Comparison of ENCODE assay signal across 31 cellular contexts in genomic region chr10:55232553-55232952, GRCh38.
DNase-seq lines count a peak whose midpoint lies in the region; ATAC-seq and TF ChIP-seq lines count a peak whose summit lies in the region.
"Had no signal": no experiment of that assay in that cellular context is flagged by ENCODE, and none has a peak within 500 bp of the region (broad histone marks: within the 10 kb centered on the region; RNA-seq: fewer than 3 reads in every experiment).

No MANE protein-coding gene starts in this region.

- no peak for TF ChIP-seq POLR2A in erythroblast (IDR thresholded peaks at IDR 0.05; ENCODE audit: low read length)

- H3K27ac ChIP-seq in PC-9 (no peak overlapping the region), endodermal cell (ENCODE audit: low read depth, low read length) (no peak overlapping the region)
- H3K27ac ChIP-seq: BLaER1 treated with 17β-estradiol and CSF1 and Interleukin-3, amounts not matched to agents 10 nM and 100 nM; gastroesophageal sphincter; thoracic aorta; uterus; VCaP had no signal

- H3K9me3 ChIP-seq in PC-9 (ENCODE audit: insufficient read depth, low read depth) (no peaks in the 10 kb centered on the region), endodermal cell (ENCODE audit: control insufficient read depth, low read length) (no peaks in the 10 kb centered on the region)
- H3K9me3 ChIP-seq: BLaER1 treated with 17β-estradiol and CSF1 and Interleukin-3, amounts not matched to agents 10 nM and 100 nM; gastroesophageal sphincter; SK-N-SH; thoracic aorta; uterus had no signal

- H3K36me3 ChIP-seq in PC-9 (ENCODE audit: low read depth) = no peaks in the 10 kb centered on the region
- no peaks in the 10 kb centered on the region for H3K36me3 ChIP-seq in endodermal cell (ENCODE audit: control insufficient read depth, insufficient read depth, low read length)
- H3K36me3 ChIP-seq: BLaER1 treated with 17β-estradiol and CSF1 and Interleukin-3, amounts not matched to agents 10 nM and 100 nM; gastroesophageal sphincter; thoracic aorta; uterus had no signal

- no peaks in the 10 kb centered on the region for H3K79me2 ChIP-seq in PC-9 (ENCODE audit: low read depth)

- WGBS in endodermal cell (ENCODE audit: insufficient coverage in 1 of 2, insufficient read length in 1 of 2), 2 experiments = 80 to 90% methylated on average over 1 of the region's 1 CpG

- H3K4me1 Mint-ChIP-seq in memory B cell (no peaks in the 10 kb centered on the region), type B pancreatic cell (ENCODE audit: unreplicated experiment) (no peaks in the 10 kb centered on the region), endodermal cell (no peaks in the 10 kb centered on the region)
- H3K4me1 Mint-ChIP-seq: activated CD4-positive, alpha-beta T cell treated with anti-CD3 and anti-CD28 coated beads, Interleukin-2, amount 10 ng/mL, durations not matched to agents 7 days and 5 days; activated naive CD8-positive, alpha-beta T cell treated with anti-CD3 and anti-CD28 coated beads, Interleukin-2, amount 10 ng/mL, durations not matched to agents 7 days and 5 days; naive thymus-derived CD4-positive, alpha-beta T cell had no signal

- no peak overlapping the region; the same call in 1 of the 2 replicates for H2AFZ ChIP-seq in PC-9

- H3F3A ChIP-seq in PC-9 (ENCODE audit: insufficient read depth, low read depth) = no peaks in the 10 kb centered on the region; the same call in 1 of the 2 replicates

- intact Hi-C loops in PC-9 (cut with micrococcal nuclease; ENCODE audit: unreplicated experiment) = no loop called here

- H4K20me1 ChIP-seq in PC-9 (ENCODE audit: insufficient read depth) = no peaks in the 10 kb centered on the region
- H4K20me1 ChIP-seq: BLaER1 treated with 17β-estradiol and CSF1 and Interleukin-3, amounts not matched to agents 10 nM and 100 nM had no signal

- no peaks in the 10 kb centered on the region for H3K9me3 Mint-ChIP-seq in memory B cell
- H3K9me3 Mint-ChIP-seq in type B pancreatic cell = no peaks in the 10 kb centered on the region
- H3K9me3 Mint-ChIP-seq in endodermal cell = no peaks in the 10 kb centered on the region
- H3K9me3 Mint-ChIP-seq: activated CD4-positive, alpha-beta T cell treated with anti-CD3 and anti-CD28 coated beads, Interleukin-2, amount 10 ng/mL, durations not matched to agents 7 days and 5 days; activated naive CD8-positive, alpha-beta T cell treated with anti-CD3 and anti-CD28 coated beads, Interleukin-2, amount 10 ng/mL, durations not matched to agents 7 days and 5 days; dendritic cell treated with granulocyte-macrophage colony-stimulating factor and Interleukin-4, amounts not matched to agents 40 ng/mL and 50 ng/mL, for 4 days; stimulated activated naive CD8-positive, alpha-beta T cell treated with anti-CD3 and anti-CD28 coated beads, Interleukin-15, Interleukin-2, amounts not matched to agents 100 ng/mL and 50 ng/mL, for 24 hours had no signal

- H3K36me3 Mint-ChIP-seq in memory B cell = no peaks in the 10 kb centered on the region
- H3K36me3 Mint-ChIP-seq in type B pancreatic cell = no peaks in the 10 kb centered on the region
- no peaks in the 10 kb centered on the region for H3K36me3 Mint-ChIP-seq in endodermal cell (ENCODE audit: low read depth)
- H3K36me3 Mint-ChIP-seq: activated naive CD8-positive, alpha-beta T cell treated with anti-CD3 and anti-CD28 coated beads, Interleukin-2, amount 10 ng/mL, durations not matched to agents 7 days and 5 days; naive thymus-derived CD4-positive, alpha-beta T cell had no signal

- no peak overlapping the region for H3K4me3 ChIP-seq in PC-9
- no peak overlapping the region for H3K4me3 ChIP-seq in endodermal cell (ENCODE audit: low read length)
- H3K4me3 ChIP-seq: BLaER1 treated with 17β-estradiol and CSF1 and Interleukin-3, amounts not matched to agents 10 nM and 100 nM; gastroesophageal sphincter; thoracic aorta; uterus had no signal

- H3K27ac Mint-ChIP-seq in memory B cell (no peak overlapping the region), type B pancreatic cell (no peak overlapping the region), endodermal cell (no peak overlapping the region)
- H3K27ac Mint-ChIP-seq: activated CD4-positive, alpha-beta T cell treated with anti-CD3 and anti-CD28 coated beads, Interleukin-2, amount 10 ng/mL, durations not matched to agents 7 days and 5 days; activated naive CD8-positive, alpha-beta T cell treated with anti-CD3 and anti-CD28 coated beads, Interleukin-2, amount 10 ng/mL, durations not matched to agents 7 days and 5 days; activated T-cell treated with anti-CD3 and anti-CD28 coated beads, Interleukin-2, amount 50 U/mL, for 24 hours; dendritic cell treated with granulocyte-macrophage colony-stimulating factor and Interleukin-4, amounts not matched to agents 40 ng/mL and 50 ng/mL, for 4 days; naive thymus-derived CD4-positive, alpha-beta T cell; stimulated activated naive CD8-positive, alpha-beta T cell treated with anti-CD3 and anti-CD28 coated beads, Interleukin-15, Interleukin-2, amounts not matched to agents 100 ng/mL and 50 ng/mL, for 24 hours had no signal

- no peaks in the 10 kb centered on the region for H3K4me1 ChIP-seq in PC-9 (replicated peaks; ENCODE audit: insufficient read depth)
- no peaks in the 10 kb centered on the region for H3K4me1 ChIP-seq in endodermal cell (ENCODE audit: control insufficient read depth, insufficient read depth, low read length)
- H3K4me1 ChIP-seq: BLaER1 treated with 17β-estradiol and CSF1 and Interleukin-3, amounts not matched to agents 10 nM and 100 nM; gastroesophageal sphincter; uterus had no signal

- H3K27me3 Mint-ChIP-seq in memory B cell = no peaks in the 10 kb centered on the region
- no peaks in the 10 kb centered on the region for H3K27me3 Mint-ChIP-seq in type B pancreatic cell
- H3K27me3 Mint-ChIP-seq in endodermal cell (ENCODE audit: insufficient read depth) = no peaks in the 10 kb centered on the region
- H3K27me3 Mint-ChIP-seq: activated CD4-positive, alpha-beta T cell treated with anti-CD3 and anti-CD28 coated beads, Interleukin-2, amount 10 ng/mL, durations not matched to agents 7 days and 5 days; activated naive CD8-positive, alpha-beta T cell treated with anti-CD3 and anti-CD28 coated beads, Interleukin-2, amount 10 ng/mL, durations not matched to agents 7 days and 5 days; activated T-cell treated with anti-CD3 and anti-CD28 coated beads, Interleukin-2, amount 50 U/mL, for 24 hours; dendritic cell treated with granulocyte-macrophage colony-stimulating factor and Interleukin-4, amounts not matched to agents 40 ng/mL and 50 ng/mL, for 4 days; naive thymus-derived CD4-positive, alpha-beta T cell; stimulated activated naive CD8-positive, alpha-beta T cell treated with anti-CD3 and anti-CD28 coated beads, Interleukin-15, Interleukin-2, amounts not matched to agents 100 ng/mL and 50 ng/mL, for 24 hours had no signal

- peak; percentile 49 for ATAC-seq in GM18868 (IDR thresholded peaks at IDR 0.05; ENCODE audit: unreplicated experiment)
- ATAC-seq in HG03103 (IDR thresholded peaks at IDR 0.05; ENCODE audit: low read depth, unreplicated experiment) = peak; percentile 41
- no peak for ATAC-seq in memory B cell (ENCODE audit: low read depth)
- no peak for ATAC-seq in HG03354 (IDR thresholded peaks at IDR 0.05; ENCODE audit: poor library complexity, severe bottlenecking, unreplicated experiment)
- ATAC-seq: gastroesophageal sphincter; left colon; naive thymus-derived CD4-positive, alpha-beta T cell had no signal

- peaks cover 3% of the 10 kb centered on the region; the same call in 1 of the 2 replicates for H3K9me2 ChIP-seq in PC-9 (ENCODE audit: insufficient read depth)
- H3K9me2 ChIP-seq: SK-N-SH had no signal

- TF ChIP-seq CTCF in PC-9 (conservative IDR thresholded peaks at IDR 0.05) (no peak), type B pancreatic cell (conservative IDR thresholded peaks at IDR 0.05) (no peak), endodermal cell (conservative IDR thresholded peaks at IDR 0.05) (no peak)

- POLR2A ChIA-PET in PC-9 (lab: Charles Lee; ENCODE audit: unreplicated experiment) = interaction anchor here (0.6 kb wide), 1 partner anchor 9 kb away, joined by 3 read pairs; no protein-coding TSS in a partner anchor

- no TSS peak for BruUV-seq in PC-9 (replicated peaks; lab: Mats Ljungman, UMichigan)

- H3K27me3 ChIP-seq in PC-9 (ENCODE audit: insufficient read depth, low read depth) (no peaks in the 10 kb centered on the region), endodermal cell (ENCODE audit: control insufficient read depth, insufficient read depth, low read length, poor library complexity, severe bottlenecking) (no peaks in the 10 kb centered on the region)
- H3K27me3 ChIP-seq: BLaER1 treated with 17β-estradiol and CSF1 and Interleukin-3, amounts not matched to agents 10 nM and 100 nM; gastroesophageal sphincter; uterus had no signal

- 0 out of 2 replicates have a peak overlapping the region, but pooled peaks have one; percentile 26 for H3K4me2 ChIP-seq in PC-9
- H3K4me2 ChIP-seq: BLaER1 treated with 17β-estradiol and CSF1 and Interleukin-3, amounts not matched to agents 10 nM and 100 nM; SK-N-SH had no signal

- H3K4me3 Mint-ChIP-seq in memory B cell (peak overlapping the region; percentile 24), type B pancreatic cell (no peak overlapping the region), endodermal cell (no peak overlapping the region)
- H3K4me3 Mint-ChIP-seq: activated CD4-positive, alpha-beta T cell treated with anti-CD3 and anti-CD28 coated beads, Interleukin-2, amount 10 ng/mL, durations not matched to agents 7 days and 5 days; activated naive CD8-positive, alpha-beta T cell treated with anti-CD3 and anti-CD28 coated beads, Interleukin-2, amount 10 ng/mL, durations not matched to agents 7 days and 5 days; activated T-cell treated with anti-CD3 and anti-CD28 coated beads, Interleukin-2, amount 50 U/mL, for 24 hours; dendritic cell treated with granulocyte-macrophage colony-stimulating factor and Interleukin-4, amounts not matched to agents 40 ng/mL and 50 ng/mL, for 4 days; naive thymus-derived CD4-positive, alpha-beta T cell; stimulated activated naive CD8-positive, alpha-beta T cell treated with anti-CD3 and anti-CD28 coated beads, Interleukin-15, Interleukin-2, amounts not matched to agents 100 ng/mL and 50 ng/mL, for 24 hours had no signal

- DNase-seq in PC-9 (no peak), memory B cell (ENCODE audit: low spot score in 2 of 2) (no peak), type B pancreatic cell (ENCODE audit: extremely low spot score, unreplicated experiment) (no peak), endodermal cell (no peak), erythroblast (lab: John Stamatoyannopoulos, UW) (no peak)
- DNase-seq: activated CD4-positive, alpha-beta T cell treated with anti-CD3 and anti-CD28 coated beads, Interleukin-2, amount 10 ng/mL, durations not matched to agents 7 days and 5 days; activated gamma-delta T cell; activated naive CD8-positive, alpha-beta T cell treated with anti-CD3 and anti-CD28 coated beads, Interleukin-2, amount 10 ng/mL, durations not matched to agents 7 days and 5 days; activated T-cell treated with anti-CD3 and anti-CD28 coated beads, Interleukin-2, amount 50 U/mL, for 24 hours; central memory CD4-positive, alpha-beta T cell; H7; hippocampal formation; left colon; midbrain; naive thymus-derived CD4-positive, alpha-beta T cell; NCI-H1092 treated with DMSO at 0.1 percent for 48 hours; NCI-H187; NCI-H69; occipital lobe; SK-N-SH; T-helper 2 cell; uterus had no signal

- H3K9ac ChIP-seq in endodermal cell (ENCODE audit: extremely low read depth, low read length, poor library complexity, severe bottlenecking) = no peak overlapping the region
- H3K9ac ChIP-seq: BLaER1 treated with 17β-estradiol and CSF1 and Interleukin-3, amounts not matched to agents 10 nM and 100 nM; SK-N-SH had no signal

- CTCF ChIA-PET in PC-9 (lab: Charles Lee) = no interaction called here

Comparison
In these comparisons a context has a peak if more than half of its experiments do, and no peak if none do; other contexts are left out.
1. ATAC-seq: peak in GM18868 (single experiment) and HG03103 (single experiment); none in memory B cell (single experiment) and HG03354 (single experiment).